1 cellular context compared by ENCODE assay signal in the genomic region with DNA sequence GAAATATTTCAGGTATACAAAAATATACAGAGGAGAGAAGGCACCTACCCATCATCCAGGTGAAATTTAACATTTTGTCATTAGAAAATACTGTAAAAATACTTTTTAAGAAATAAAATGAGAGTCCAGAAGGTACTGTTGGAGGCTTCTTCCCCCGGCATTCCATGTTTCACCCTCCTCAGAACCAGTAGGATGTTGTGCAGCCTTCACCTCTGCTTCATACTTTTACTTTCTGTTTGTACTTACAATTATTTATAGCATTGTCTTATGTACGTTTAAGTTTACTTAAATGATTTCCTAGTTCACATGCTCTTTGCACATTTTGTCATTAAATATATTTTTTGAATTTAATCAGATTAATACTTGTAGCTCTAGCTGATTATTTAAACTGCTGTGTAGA.
TF ChIP-seq lines count a peak whose summit lies in the region.

No MANE protein-coding gene starts in this region.

TF ChIP-seq in SK-N-SH, 30 proteins besides CTCF, POLR2A, EP300 and RAD21 (continued from another document):
- TF ChIP-seq, protein P1, sequence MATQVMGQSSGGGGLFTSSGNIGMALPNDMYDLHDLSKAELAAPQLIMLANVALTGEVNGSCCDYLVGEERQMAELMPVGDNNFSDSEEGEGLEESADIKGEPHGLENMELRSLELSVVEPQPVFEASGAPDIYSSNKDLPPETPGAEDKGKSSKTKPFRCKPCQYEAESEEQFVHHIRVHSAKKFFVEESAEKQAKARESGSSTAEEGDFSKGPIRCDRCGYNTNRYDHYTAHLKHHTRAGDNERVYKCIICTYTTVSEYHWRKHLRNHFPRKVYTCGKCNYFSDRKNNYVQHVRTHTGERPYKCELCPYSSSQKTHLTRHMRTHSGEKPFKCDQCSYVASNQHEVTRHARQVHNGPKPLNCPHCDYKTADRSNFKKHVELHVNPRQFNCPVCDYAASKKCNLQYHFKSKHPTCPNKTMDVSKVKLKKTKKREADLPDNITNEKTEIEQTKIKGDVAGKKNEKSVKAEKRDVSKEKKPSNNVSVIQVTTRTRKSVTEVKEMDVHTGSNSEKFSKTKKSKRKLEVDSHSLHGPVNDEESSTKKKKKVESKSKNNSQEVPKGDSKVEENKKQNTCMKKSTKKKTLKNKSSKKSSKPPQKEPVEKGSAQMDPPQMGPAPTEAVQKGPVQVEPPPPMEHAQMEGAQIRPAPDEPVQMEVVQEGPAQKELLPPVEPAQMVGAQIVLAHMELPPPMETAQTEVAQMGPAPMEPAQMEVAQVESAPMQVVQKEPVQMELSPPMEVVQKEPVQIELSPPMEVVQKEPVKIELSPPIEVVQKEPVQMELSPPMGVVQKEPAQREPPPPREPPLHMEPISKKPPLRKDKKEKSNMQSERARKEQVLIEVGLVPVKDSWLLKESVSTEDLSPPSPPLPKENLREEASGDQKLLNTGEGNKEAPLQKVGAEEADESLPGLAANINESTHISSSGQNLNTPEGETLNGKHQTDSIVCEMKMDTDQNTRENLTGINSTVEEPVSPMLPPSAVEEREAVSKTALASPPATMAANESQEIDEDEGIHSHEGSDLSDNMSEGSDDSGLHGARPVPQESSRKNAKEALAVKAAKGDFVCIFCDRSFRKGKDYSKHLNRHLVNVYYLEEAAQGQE (IDR thresholded peaks at IDR 0.05; ENCODE audit: low read depth, low read length): no peak
- no peak for TF ChIP-seq YY1 (IDR thresholded peaks at IDR 0.05; ENCODE audit: low read depth)
- no peak for TF ChIP-seq JUND (IDR thresholded peaks at IDR 0.05)
- TF ChIP-seq RCOR1 (IDR thresholded peaks at IDR 0.05; ENCODE audit: low read length): no peak
- TF ChIP-seq MXI1 (IDR thresholded peaks at IDR 0.05; ENCODE audit: low read depth, low read length): no peak
TF ChIP-seq in SK-N-SH: peak in this region for 0.
